12 cellular contexts compared by ENCODE assay signal in the genomic region with DNA sequence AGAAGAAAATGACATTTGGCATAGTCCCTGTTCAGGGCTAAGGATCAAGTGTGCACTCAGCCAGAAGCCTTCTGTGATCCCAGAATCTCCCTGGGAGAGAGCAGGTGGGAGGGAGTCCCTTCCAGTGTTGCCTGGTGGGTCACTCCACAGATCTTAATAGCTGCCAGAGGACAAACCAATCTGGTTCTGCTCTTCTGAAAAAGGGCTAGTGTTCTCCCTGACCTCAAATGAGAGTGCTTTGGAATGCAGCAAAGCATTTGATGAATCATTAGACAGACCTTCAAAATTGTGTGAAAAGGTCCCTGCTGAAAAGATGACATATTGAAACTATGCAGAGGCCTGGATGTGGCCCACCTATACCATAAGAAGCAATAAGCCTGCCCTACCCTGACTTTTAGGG.
DNase-seq lines count a peak whose midpoint lies in the region; ATAC-seq and TF ChIP-seq lines count a peak whose summit lies in the region.
"Had no signal": no experiment of that assay in that cellular context is flagged by ENCODE, and none has a peak within 500 bp of the region (broad histone marks: within the 10 kb centered on the region; RNA-seq: fewer than 3 reads in every experiment).

No MANE protein-coding gene starts in this region.

- H2BK15ac ChIP-seq in mesendoderm (replicated peaks; ENCODE audit: low read depth) = no peak overlapping the region

- no peaks in the 10 kb centered on the region for H3K27me3 ChIP-seq in mesendoderm (ENCODE audit: insufficient read depth, low read length, poor library complexity)
- H3K27me3 ChIP-seq in CD8-positive, alpha-beta T cell (ENCODE audit: insufficient read depth, low read length) = no peaks in the 10 kb centered on the region

- peak overlapping the region; percentile 31 for H3K4ac ChIP-seq in mesendoderm (ENCODE audit: low read depth, low read length)

- POLR2A ChIA-PET in CD8-positive, alpha-beta T cell (lab: Charles Lee) = interaction anchor here (0.6 kb wide), 1 partner anchor 1478 kb away, joined by 3 read pairs; no protein-coding TSS in a partner anchor

- no peak overlapping the region for H3K27ac Mint-ChIP-seq in CD8-positive, alpha-beta T cell
- H3K27ac Mint-ChIP-seq: activated CD8-positive, alpha-beta T cell treated with anti-CD3 and anti-CD28 coated beads, Interleukin-2, amount 10 ng/mL, durations not matched to agents 7 days and 5 days had no signal

- no peak overlapping the region for H3K4me3 Mint-ChIP-seq in CD8-positive, alpha-beta T cell
- H3K4me3 Mint-ChIP-seq: activated CD8-positive, alpha-beta T cell treated with anti-CD3 and anti-CD28 coated beads, Interleukin-2, amount 10 ng/mL, durations not matched to agents 7 days and 5 days had no signal

- no peak overlapping the region for H3K56ac ChIP-seq in mesendoderm (ENCODE audit: low read length)

- no peaks in the 10 kb centered on the region for H3K9me3 Mint-ChIP-seq in CD8-positive, alpha-beta T cell

- H4K8ac ChIP-seq in mesendoderm (ENCODE audit: low read depth, low read length) = no peak overlapping the region

- H3K79me1 ChIP-seq in mesendoderm (ENCODE audit: low read length) = no peaks in the 10 kb centered on the region

- intact Hi-C loops in CD8-positive, alpha-beta T cell (cut with DNase I, micrococcal nuclease) = no loop called here

- H3K23ac ChIP-seq in mesendoderm (ENCODE audit: low read length) = no peak overlapping the region

- H3K36me3 Mint-ChIP-seq in CD8-positive, alpha-beta T cell = no peaks in the 10 kb centered on the region

- H3K9ac ChIP-seq in mesendoderm (ENCODE audit: low read length) = no peak overlapping the region

- H3K4me3 ChIP-seq in mesendoderm (ENCODE audit: low read length) = no peak overlapping the region
- no peak overlapping the region for H3K4me3 ChIP-seq in CD8-positive, alpha-beta T cell (ENCODE audit: low read depth, low read length)
- H3K4me3 ChIP-seq: HAP-1 had no signal

- H3K4me2 ChIP-seq in mesendoderm (ENCODE audit: low read length) = no peak overlapping the region

- CTCF ChIA-PET in CD8-positive, alpha-beta T cell (lab: Charles Lee) = no interaction called here

- H3K36me3 ChIP-seq in mesendoderm (ENCODE audit: control insufficient read depth, insufficient read depth, low read length) = no peaks in the 10 kb centered on the region
- H3K36me3 ChIP-seq in CD8-positive, alpha-beta T cell (ENCODE audit: insufficient read depth, low read length) = no peaks in the 10 kb centered on the region
- H3K36me3 ChIP-seq: HAP-1 had no signal

- H2AK5ac ChIP-seq in mesendoderm (ENCODE audit: low read length) = no peak overlapping the region

- no peak overlapping the region for H4K5ac ChIP-seq in mesendoderm (ENCODE audit: low read length)

- no peak overlapping the region for H2BK5ac ChIP-seq in mesendoderm (ENCODE audit: low read length)

- H3K9me3 ChIP-seq in CD8-positive, alpha-beta T cell (ENCODE audit: low read length) = no peaks in the 10 kb centered on the region
- H3K9me3 ChIP-seq: HAP-1 had no signal

- no peaks in the 10 kb centered on the region for H3K4me1 ChIP-seq in mesendoderm (ENCODE audit: control insufficient read depth, low read depth, low read length)
- H3K4me1 ChIP-seq in CD8-positive, alpha-beta T cell (ENCODE audit: insufficient read depth, low read length) = no peaks in the 10 kb centered on the region
- H3K4me1 ChIP-seq: HAP-1 had no signal

- no peaks in the 10 kb centered on the region for H3K4me1 Mint-ChIP-seq in CD8-positive, alpha-beta T cell (ENCODE audit: low read depth)

- H3K79me2 ChIP-seq in mesendoderm (ENCODE audit: control insufficient read depth, insufficient read depth, low read length) = no peaks in the 10 kb centered on the region

- TF ChIP-seq CTCF in CD8-positive, alpha-beta T cell (IDR thresholded peaks at IDR 0.05) = no peak

- no peaks in the 10 kb centered on the region for H3K27me3 Mint-ChIP-seq in CD8-positive, alpha-beta T cell (ENCODE audit: low read depth)

- no peak overlapping the region for H2BK120ac ChIP-seq in mesendoderm (ENCODE audit: low read depth, low read length)

- DNase-seq in AG20443 (ENCODE audit: low spot score) = peak; percentile 63
- peak; percentile 60 for DNase-seq in NCI-H226
- DNase-seq in caudate nucleus (lab: John Stamatoyannopoulos, UW) = peak in 32 of 61 donors; percentile 0 to 66 (median 9)
- DNase-seq in mesendoderm = peak; percentile 76
- no peak for DNase-seq in CD8-positive, alpha-beta T cell
- DNase-seq: activated CD8-positive, alpha-beta T cell treated with anti-CD3 and anti-CD28 coated beads, Interleukin-2, amount 10 ng/mL, durations not matched to agents 7 days and 5 days; erythroblast; NCI-H69 had no signal

- peak overlapping the region; percentile 14 for H3K18ac ChIP-seq in mesendoderm (ENCODE audit: low read length)

- H3K27ac ChIP-seq in caudate nucleus (ENCODE audit: low read depth, low read length) = peak overlapping the region; percentile 46
- H3K27ac ChIP-seq in mesendoderm (ENCODE audit: low read depth, low read length) = no peak overlapping the region
- no peak overlapping the region for H3K27ac ChIP-seq in CD8-positive, alpha-beta T cell (ENCODE audit: low read depth, low read length)

- ATAC-seq in GM21529 (IDR thresholded peaks at IDR 0.05; ENCODE audit: unreplicated experiment) (no peak), HG02588 (IDR thresholded peaks at IDR 0.05; ENCODE audit: unreplicated experiment) (no peak), GM21447 (IDR thresholded peaks at IDR 0.05; ENCODE audit: unreplicated experiment) (no peak)
- no peak for ATAC-seq in CD8-positive, alpha-beta T cell
- ATAC-seq: activated CD8-positive, alpha-beta T cell treated with anti-CD3 and anti-CD28 coated beads, Interleukin-2, amount 10 ng/mL, durations not matched to agents 7 days and 5 days had no signal

Comparison
In these comparisons a context has a peak if more than half of its experiments do, and no peak if none do; other contexts are left out.
1. DNase-seq: peak in AG20443 (single experiment), NCI-H226 (single experiment), caudate nucleus (32 of 61) and mesendoderm (single experiment); none in CD8-positive, alpha-beta T cell (0 of 7).